ENCODE assay signal across 1 cellular context in genomic region chr13:19959141-19959830, GRCh38.
TF ChIP-seq lines count a peak whose summit lies in the region.

No MANE protein-coding gene starts in this region.

TF ChIP-seq in neural cell, 6 proteins besides CTCF, POLR2A, EP300 and RAD21 (continued from another document):
- TF ChIP-seq TAF1 (IDR thresholded peaks at IDR 0.05; ENCODE audit: low read depth) = peak; percentile 34
TF ChIP-seq in neural cell: peak in this region for 3.
